Comparison of ENCODE assay signal across 8 cellular contexts in genomic region chr21:8388169-8388939, GRCh38.
DNase-seq lines count a peak whose midpoint lies in the region; ATAC-seq and TF ChIP-seq lines count a peak whose summit lies in the region.
"Not testable (repeated sequence)": the region's sequence is repeated elsewhere in the genome, so short reads cannot be mapped to it uniquely, and the experiment has no call there.

No MANE protein-coding gene starts in this region.

- H3K79me2 ChIP-seq in GM23338 (replicated peaks; ENCODE audit: insufficient read depth), result not testable (repeated sequence)

- H4K20me1 ChIP-seq in GM23338 (replicated peaks; ENCODE audit: insufficient read depth), result not testable (repeated sequence)

- intact Hi-C loops in left lung (cut with DNase I); natural killer cell (cut with micrococcal nuclease): not testable (repeated sequence)

- not testable (repeated sequence) for H3K36me3 ChIP-seq in CD4-positive, CD25-positive, alpha-beta regulatory T cell (ENCODE audit: control insufficient read depth, insufficient read depth, low read length); GM23338 (ENCODE audit: insufficient read depth); gastroesophageal sphincter; left lung; upper lobe of left lung

- TF ChIP-seq CTCF in GM23338 (conservative IDR thresholded peaks at IDR 0.05; ENCODE audit: low read depth in 2 of 2); gastroesophageal sphincter (IDR thresholded peaks at IDR 0.05); left lung (IDR thresholded peaks at IDR 0.05); natural killer cell (IDR thresholded peaks at IDR 0.05); upper lobe of left lung (IDR thresholded peaks at IDR 0.05): not testable (repeated sequence)

- not testable (repeated sequence) for H3K4me3 ChIP-seq in CD4-positive, CD25-positive, alpha-beta regulatory T cell (ENCODE audit: low read depth, low read length); GM23338; gastroesophageal sphincter; left lung; upper lobe of left lung

- not testable (repeated sequence) for H3K9me3 Mint-ChIP-seq in CD4-positive, CD25-positive, alpha-beta regulatory T cell; GM23338; activated T-cell treated with anti-CD3 and anti-CD28 coated beads, Interleukin-2, amount 50 U/mL, for 72 hours; natural killer cell

- not testable (repeated sequence) for H2AFZ ChIP-seq in GM23338

- not testable (repeated sequence) for H3K36me3 Mint-ChIP-seq in CD4-positive, CD25-positive, alpha-beta regulatory T cell; GM23338 (ENCODE audit: low read depth); activated T-cell treated with anti-CD3 and anti-CD28 coated beads, Interleukin-2, amount 50 U/mL, for 72 hours (ENCODE audit: insufficient read depth in 2 of 2); natural killer cell

- not testable (repeated sequence) for DNase-seq in CD4-positive, CD25-positive, alpha-beta regulatory T cell; GM23338 (ENCODE audit: low spot score); activated T-cell treated with anti-CD3 and anti-CD28 coated beads, Interleukin-2, amount 50 U/mL, for 72 hours; left lung; natural killer cell; upper lobe of left lung

- peak; percentile 74 to 94 for ATAC-seq in CD4-positive, CD25-positive, alpha-beta regulatory T cell (ENCODE audit: low read depth in 2 of 2)
- peak; percentile 100 for ATAC-seq in GM23338
- peak; percentile 99 for ATAC-seq in SK-N-SH treated with all-trans-retinoic acid at 6 μM for 48 hours
- peak; percentile 98 to 100 for ATAC-seq in activated T-cell treated with anti-CD3 and anti-CD28 coated beads, Interleukin-2, amount 50 U/mL, for 72 hours (replicated peaks in 1 of 2)
- ATAC-seq in gastroesophageal sphincter, result peak; percentile 82
- ATAC-seq in left lung, result peak; percentile 99
- ATAC-seq in natural killer cell, result peak in 2 of 3 donors; percentile 74 to 98
- ATAC-seq in upper lobe of left lung (ENCODE audit: low FRiP score in 2 of 2), result peak; percentile 99 to 100

- not testable (repeated sequence) for H3K4me1 Mint-ChIP-seq in CD4-positive, CD25-positive, alpha-beta regulatory T cell; GM23338; activated T-cell treated with anti-CD3 and anti-CD28 coated beads, Interleukin-2, amount 50 U/mL, for 72 hours (ENCODE audit: low read depth); natural killer cell

- H3K9me3 ChIP-seq in CD4-positive, CD25-positive, alpha-beta regulatory T cell (ENCODE audit: control insufficient read depth in 2 of 2, low read length in 2 of 2); gastroesophageal sphincter; left lung; upper lobe of left lung: not testable (repeated sequence)

- H3F3A ChIP-seq in GM23338 (replicated peaks; ENCODE audit: low read depth), result not testable (repeated sequence)

- H3K27me3 Mint-ChIP-seq in CD4-positive, CD25-positive, alpha-beta regulatory T cell; GM23338 (ENCODE audit: insufficient read depth, low read depth, poor library complexity); activated T-cell treated with anti-CD3 and anti-CD28 coated beads, Interleukin-2, amount 50 U/mL, for 72 hours (ENCODE audit: low read depth); natural killer cell (ENCODE audit: low read depth in 2 of 2): not testable (repeated sequence)

- H3K27ac Mint-ChIP-seq in CD4-positive, CD25-positive, alpha-beta regulatory T cell; GM23338; activated T-cell treated with anti-CD3 and anti-CD28 coated beads, Interleukin-2, amount 50 U/mL, for 72 hours; natural killer cell: not testable (repeated sequence)

- not testable (repeated sequence) for TF ChIP-seq POLR2A in gastroesophageal sphincter (IDR thresholded peaks at IDR 0.05); upper lobe of left lung (IDR thresholded peaks at IDR 0.05)

- H3K9me2 ChIP-seq in GM23338 (ENCODE audit: insufficient read depth), result not testable (repeated sequence)

- not testable (repeated sequence) for TF ChIP-seq EP300 in gastroesophageal sphincter (IDR thresholded peaks at IDR 0.05); upper lobe of left lung (IDR thresholded peaks at IDR 0.05)

- not testable (repeated sequence) for H3K27ac ChIP-seq in CD4-positive, CD25-positive, alpha-beta regulatory T cell (ENCODE audit: insufficient read depth, low read length, poor library complexity, severe bottlenecking); GM23338 (ENCODE audit: low read depth); gastroesophageal sphincter; left lung; upper lobe of left lung

- not testable (repeated sequence) for H3K4me2 ChIP-seq in GM23338

- not testable (repeated sequence) for H3K4me1 ChIP-seq in CD4-positive, CD25-positive, alpha-beta regulatory T cell (ENCODE audit: control insufficient read depth, insufficient read depth, low read length, poor library complexity, severe bottlenecking); GM23338 (ENCODE audit: insufficient read depth); gastroesophageal sphincter; left lung; upper lobe of left lung

- not testable (repeated sequence) for H3K4me3 Mint-ChIP-seq in CD4-positive, CD25-positive, alpha-beta regulatory T cell; GM23338; activated T-cell treated with anti-CD3 and anti-CD28 coated beads, Interleukin-2, amount 50 U/mL, for 72 hours; natural killer cell

- WGBS in gastroesophageal sphincter (ENCODE audit: low coverage in 1 of 2), 2 donors, result no CpG with 5 or more reads among the region's 107 CpGs
- WGBS in upper lobe of left lung, 2 donors, result no CpG with 5 or more reads among the region's 107 CpGs

- not testable (repeated sequence) for H3K27me3 ChIP-seq in CD4-positive, CD25-positive, alpha-beta regulatory T cell (ENCODE audit: control insufficient read depth, insufficient read depth, low read length); GM23338 (ENCODE audit: insufficient read depth); gastroesophageal sphincter; left lung; upper lobe of left lung
